8 cellular contexts compared by ENCODE assay signal in genomic region chr19:34926685-34927375, GRCh38. TPM values are rescaled to one million over a fixed set of nuclear protein-coding genes. Genes with fewer than 3 reads are reported as not detected.
A peak's percentile ranks its signal among the peaks of the same experiment; 100 is the strongest.
DNase-seq lines count a peak whose midpoint lies in the region; ATAC-seq, FAIRE-seq and TF ChIP-seq lines count a peak whose summit lies in the region.

Gene ZNF30, plus strand, starts transcription at chr19:34926903. Its CDS starts 3,045 bp downstream, at chr19:34929948.

- intact Hi-C loops in aorta (cut with DNase I): no loop called here

- H3K79me2 ChIP-seq in MM.1S (ENCODE audit: low read length): no peaks in the 10 kb centered on the region
- peaks cover 10% of the 10 kb centered on the region for H3K79me2 ChIP-seq in hepatocyte

- no peaks in the 10 kb centered on the region for H4K20me1 ChIP-seq in MM.1S (ENCODE audit: insufficient read depth, low read length)
- no peaks in the 10 kb centered on the region for H4K20me1 ChIP-seq in hepatocyte (ENCODE audit: insufficient read depth, poor library complexity, severe bottlenecking)

- H3K4me2 ChIP-seq in MM.1S (ENCODE audit: low read depth, low read length) (peak within 1 kb of the TSS; percentile 81), hepatocyte (peak within 1 kb of the TSS; percentile 83)

- FAIRE-seq in H54 (lab: Jason Lieb, UNC): peak; percentile 73

- peak; percentile 68 for TF ChIP-seq POLR2A in H54 (IDR thresholded peaks at IDR 0.05; ENCODE audit: low read depth, low read length)

- H3K9ac ChIP-seq in MM.1S (ENCODE audit: low read length): peak within 1 kb of the TSS; percentile 43; the same call in 1 of the 2 replicates

- no peaks in the 10 kb centered on the region for H3K36me3 ChIP-seq in MM.1S (replicated peaks; ENCODE audit: insufficient read depth, low read length)
- H3K36me3 ChIP-seq in hepatocyte (replicated peaks; ENCODE audit: insufficient read depth, low read depth): no peaks in the 10 kb centered on the region
- peaks cover 0 to 2% of the 10 kb centered on the region in 2 donors for H3K36me3 ChIP-seq in aorta (ENCODE audit: control insufficient read depth in 1 of 2, insufficient read depth in 2 of 2, low read length in 1 of 2)

- in situ Hi-C loops in astrocyte of the cerebellum (cut with HindIII; ENCODE audit: low sequenced_read_pairs): no loop called here

- peak; percentile 98 for ATAC-seq in aorta (ENCODE audit: low FRiP score)

- H3K9me2 ChIP-seq in MM.1S (replicated peaks; ENCODE audit: insufficient read depth, low read length): no peaks in the 10 kb centered on the region
- H3K9me2 ChIP-seq in hepatocyte (replicated peaks; ENCODE audit: insufficient read depth): no peaks in the 10 kb centered on the region

- under 1% methylated on average over 53 of the region's 53 CpGs for WGBS in hepatocyte (ENCODE audit: low lambda C conversion rate, missing lambda C conversion rate)
- WGBS in aorta, 2 donors: 0 to 1% methylated on average over 53 of the region's 53 CpGs

- H3K4me3 ChIP-seq in MM.1S (ENCODE audit: low read length) (peak within 1 kb of the TSS; percentile 77), astrocyte of the cerebellum (ENCODE audit: low read depth, low read length) (peak within 1 kb of the TSS; percentile 63), hepatocyte (peak within 1 kb of the TSS; percentile 82), aorta (ENCODE audit: low read length in 2 of 2) (peak within 1 kb of the TSS; percentile 56 to 63)

- H3F3A ChIP-seq in MM.1S (ENCODE audit: insufficient read depth, low read length): peaks cover 5% of the 10 kb centered on the region; the same call in 1 of the 2 replicates

- H3K9me3 ChIP-seq in MM.1S (replicated peaks; ENCODE audit: insufficient read depth, low read length): 0 out of 2 replicates have a peak, but pooled peaks cover 3% of the 10 kb centered on the region
- H3K9me3 ChIP-seq in hepatocyte (ENCODE audit: low read depth): no peaks in the 10 kb centered on the region
- H3K9me3 ChIP-seq in aorta (ENCODE audit: control insufficient read depth, low read length): no peaks in the 10 kb centered on the region

- H3K27me3 ChIP-seq in MM.1S (replicated peaks; ENCODE audit: insufficient read depth, low read length): peaks cover 29% of the 10 kb centered on the region
- no peaks in the 10 kb centered on the region for H3K27me3 ChIP-seq in hepatocyte
- H3K27me3 ChIP-seq in aorta (ENCODE audit: control insufficient read depth in 1 of 2, insufficient read depth in 2 of 2, low read length in 1 of 2): no peaks in the 10 kb centered on the region

- H3K27ac ChIP-seq in MM.1S (ENCODE audit: low read length): peak within 1 kb of the TSS; percentile 21; the same call in 1 of the 2 replicates
- peak within 1 kb of the TSS; percentile 63 for H3K27ac ChIP-seq in hepatocyte
- peak within 1 kb of the TSS in 1 of 2 donors; percentile 23 for H3K27ac ChIP-seq in aorta (ENCODE audit: low read depth in 1 of 2, low read length in 2 of 2)

- TF ChIP-seq CTCF in MM.1S (IDR thresholded peaks at IDR 0.05; ENCODE audit: low read length) (no peak), astrocyte of the cerebellum (IDR thresholded peaks at IDR 0.05; ENCODE audit: low read depth, low read length, missing control alignments) (no peak), hepatocyte (IDR thresholded peaks at IDR 0.05; ENCODE audit: poor library complexity) (no peak)

- peak; percentile 95 for DNase-seq in ELF-1 (ENCODE audit: low read depth, low spot score)
- DNase-seq in H54 (ENCODE audit: insufficient read length, low spot score): peak; percentile 96
- peak; percentile 90 for DNase-seq in MM.1S
- peak; percentile 54 for DNase-seq in T-helper 9 cell
- DNase-seq in astrocyte of the cerebellum (ENCODE audit: low read depth): peak; percentile 75
- peak; percentile 97 for DNase-seq in hepatocyte (ENCODE audit: low spot score)
- DNase-seq in renal cortical epithelial cell (ENCODE audit: low read depth): peak; percentile 86
- DNase-seq in aorta: peak; percentile 95 to 97

- H2AFZ ChIP-seq in MM.1S (ENCODE audit: low read length) (peak within 1 kb of the TSS; percentile 95), hepatocyte (peak within 1 kb of the TSS; percentile 85)

- H3K4me1 ChIP-seq in MM.1S (ENCODE audit: low read length): no peaks in the 10 kb centered on the region
- peaks cover 5% of the 10 kb centered on the region for H3K4me1 ChIP-seq in hepatocyte (ENCODE audit: insufficient read depth)
- H3K4me1 ChIP-seq in aorta (ENCODE audit: control insufficient read depth in 1 of 2, insufficient read depth in 2 of 2, low read length in 2 of 2): no peaks in the 10 kb centered on the region

RNA-seq across cellular contexts. Expression of gene ZNF30, which starts in this region (rescaled TPM):
- 3.0 and 3.2 TPM in 2 replicates for total RNA-seq in hepatocyte
- polyA plus RNA-seq in hepatocyte: 1.1 and 1.2 TPM in 2 replicates
- total RNA-seq in renal cortical epithelial cell: 0.69 and 4.7 TPM in 2 replicates
- 1 to 10 TPM; 1.9 to 3.1 TPM for total RNA-seq in aorta
- polyA plus RNA-seq in aorta: 10 to 100 TPM in 1 of 2 donors, 1 to 10 TPM in 1; 2.6 to 10.9 TPM
